ENCODE assay signal across 8 cellular contexts in genomic region chr3:187130346-187131066, GRCh38. TPM values are rescaled to one million over a fixed set of nuclear protein-coding genes. Genes with fewer than 3 reads are reported as not detected.
A peak's percentile ranks its signal among the peaks of the same experiment; 100 is the strongest.
DNase-seq lines count a peak whose midpoint lies in the region; ATAC-seq and TF ChIP-seq lines count a peak whose summit lies in the region.

No MANE protein-coding gene starts in this region.

- H3K27me3 Mint-ChIP-seq in activated B cell treated with CpG ODN at 0.5 μM for 24 hours: no peaks in the 10 kb centered on the region

- ATAC-seq in GM18907 (IDR thresholded peaks at IDR 0.05; ENCODE audit: unreplicated experiment) (peak; percentile 84), HG03108 (IDR thresholded peaks at IDR 0.05; ENCODE audit: unreplicated experiment) (peak; percentile 74), activated B cell treated with CpG ODN at 0.5 μM for 24 hours (ENCODE audit: low read depth) (peak; percentile 90)

- no peak overlapping the region for H3K4me3 ChIP-seq in epithelial cell of proximal tubule (ENCODE audit: low read depth, low read length)
- H3K4me3 ChIP-seq in skeletal muscle tissue (ENCODE audit: low read length in 3 of 3): no peak overlapping the region
- no peak overlapping the region for H3K4me3 ChIP-seq in tibial nerve

- TF ChIP-seq CTCF in activated B cell treated with CpG ODN at 0.5 μM for 24 hours (IDR thresholded peaks at IDR 0.05): no peak
- no peak for TF ChIP-seq CTCF in epithelial cell of proximal tubule (conservative IDR thresholded peaks at IDR 0.05; ENCODE audit: low read depth, low read length)
- no peak for TF ChIP-seq CTCF in tibial nerve (IDR thresholded peaks at IDR 0.05)

- peak overlapping the region; percentile 76 for H3K4me3 Mint-ChIP-seq in activated B cell treated with CpG ODN at 0.5 μM for 24 hours

- H3K4me1 Mint-ChIP-seq in activated B cell treated with CpG ODN at 0.5 μM for 24 hours: peaks cover 46% of the 10 kb centered on the region

- H3K27ac Mint-ChIP-seq in activated B cell treated with CpG ODN at 0.5 μM for 24 hours: peak overlapping the region; percentile 96

- peaks cover 21% of the 10 kb centered on the region for H3K36me3 Mint-ChIP-seq in activated B cell treated with CpG ODN at 0.5 μM for 24 hours (ENCODE audit: low read depth)

- H3K27ac ChIP-seq in skeletal muscle tissue (ENCODE audit: low read depth, low read length) (peak overlapping the region; percentile 23), tibial nerve (peak overlapping the region in 2 of 4 donors; percentile 22 to 70)

- POLR2A ChIA-PET in activated B cell treated with CpG ODN at 0.5 μM for 24 hours (lab: Charles Lee): interaction anchor here (0.6 to 2.3 kb wide), 6 partner anchors 9 to 1193 kb away, joined by 3 to 24 read pairs (median 4); partner anchors contain the start of genes RPL39L and TRA2B

- H3K9ac ChIP-seq in skeletal muscle tissue (ENCODE audit: low read depth in 1 of 3, low read length in 3 of 3): no peak overlapping the region

- no peaks in the 10 kb centered on the region for H3K36me3 ChIP-seq in skeletal muscle tissue (ENCODE audit: control insufficient read depth in 3 of 3, insufficient read depth in 3 of 3, low read length in 3 of 3)
- peaks cover 0 to 12% (median 0%) of the 10 kb centered on the region in 3 donors for H3K36me3 ChIP-seq in tibial nerve

- no peaks in the 10 kb centered on the region for H3K4me1 ChIP-seq in skeletal muscle tissue (ENCODE audit: control insufficient read depth in 3 of 3, insufficient read depth in 3 of 3, low read length in 3 of 3)
- no peaks in the 10 kb centered on the region for H3K4me1 ChIP-seq in tibial nerve

- 82 to 90% methylated on average over 5 of the region's 5 CpGs for WGBS in tibial nerve, 2 donors

- intact Hi-C loops in activated B cell treated with CpG ODN at 0.5 μM for 24 hours (cut with micrococcal nuclease): loop anchor here (1.0 to 10.0 kb wide), 7 partner anchors 9 to 596 kb away; partner anchors contain the start of genes DNAJB11, RPL39L and ST6GAL1

- H3K27me3 ChIP-seq in skeletal muscle tissue (ENCODE audit: control insufficient read depth in 3 of 3, insufficient read depth in 3 of 3, low read length in 3 of 3) (no peaks in the 10 kb centered on the region), tibial nerve (no peaks in the 10 kb centered on the region)

- DNase-seq in activated B cell treated with CpG ODN at 0.5 μM for 24 hours (no peak), epithelial cell of proximal tubule (ENCODE audit: low read depth) (peak; percentile 47), SIG-M5 (lab: John Stamatoyannopoulos, UW) (no peak), tibial nerve (ENCODE audit: low spot score in 2 of 2) (no peak), anterior cingulate cortex (lab: John Stamatoyannopoulos, UW) (no peak)

- no peak for TF ChIP-seq POLR2A in tibial nerve (IDR thresholded peaks at IDR 0.05)

- TF ChIP-seq EP300 in tibial nerve (IDR thresholded peaks at IDR 0.05): peak in 1 of 2 donors; percentile 9

- H3K9me3 Mint-ChIP-seq in activated B cell treated with CpG ODN at 0.5 μM for 24 hours: peaks cover 11% of the 10 kb centered on the region

- CTCF ChIA-PET in activated B cell treated with CpG ODN at 0.5 μM for 24 hours (lab: Charles Lee): interaction anchor here (0.5 to 1.9 kb wide), 2 partner anchors 9 to 36 kb away, joined by 3 to 8 read pairs; partner anchors contain the start of gene RPL39L

- no peaks in the 10 kb centered on the region for H3K9me3 ChIP-seq in skeletal muscle tissue (ENCODE audit: control insufficient read depth in 3 of 3, low read length in 3 of 3)
- H3K9me3 ChIP-seq in tibial nerve: no peaks in the 10 kb centered on the region

RNA-seq across cellular contexts. Expression of gene RPL39L, which starts 8.8 kb away (rescaled TPM):
- total RNA-seq in activated B cell treated with CpG ODN at 0.5 μM for 24 hours (4.7 and 6.9 TPM in 2 replicates), epithelial cell of proximal tubule (35.0 and 75.1 TPM in 2 replicates), skeletal muscle tissue (9.4 TPM), tibial nerve (10 to 100 TPM in 2 of 4 donors, 1 to 10 TPM in 2; 1.4 to 15.0 (median 10.7) TPM)
